ENCODE assay signal across 1 cellular context in the genomic region with DNA sequence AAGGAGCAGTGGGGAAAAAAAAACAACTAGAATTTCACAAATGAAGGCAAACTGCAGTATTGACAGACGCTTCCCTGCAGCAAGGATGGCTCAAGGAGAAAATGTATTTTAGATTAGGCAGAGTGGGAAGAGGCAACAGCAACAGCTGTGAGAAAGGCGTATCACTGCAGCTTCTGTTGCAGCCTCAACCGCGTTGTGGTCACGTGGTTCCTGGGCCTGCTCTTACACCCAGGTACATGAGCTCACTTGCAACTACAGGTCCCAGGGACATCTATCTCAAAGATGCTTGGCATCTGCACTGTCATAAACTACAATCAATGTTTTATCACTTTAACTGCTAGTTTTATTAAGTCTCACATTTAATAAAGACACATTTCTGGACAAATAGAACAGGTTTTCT.
TF ChIP-seq lines count a peak whose summit lies in the region.

No MANE protein-coding gene starts in this region.

TF ChIP-seq in GM12878, 131 proteins besides CTCF, POLR2A, EP300 and RAD21 (continued from another document):
- TF ChIP-seq FOS (IDR thresholded peaks at IDR 0.05; ENCODE audit: borderline replicate concordance, extremely low read depth, insufficient read length) (no peak), RCOR1 (conservative IDR thresholded peaks at IDR 0.05; ENCODE audit: low read depth, low read length) (no peak)
